Comparison of ENCODE assay signal across 10 cellular contexts in the genomic region with DNA sequence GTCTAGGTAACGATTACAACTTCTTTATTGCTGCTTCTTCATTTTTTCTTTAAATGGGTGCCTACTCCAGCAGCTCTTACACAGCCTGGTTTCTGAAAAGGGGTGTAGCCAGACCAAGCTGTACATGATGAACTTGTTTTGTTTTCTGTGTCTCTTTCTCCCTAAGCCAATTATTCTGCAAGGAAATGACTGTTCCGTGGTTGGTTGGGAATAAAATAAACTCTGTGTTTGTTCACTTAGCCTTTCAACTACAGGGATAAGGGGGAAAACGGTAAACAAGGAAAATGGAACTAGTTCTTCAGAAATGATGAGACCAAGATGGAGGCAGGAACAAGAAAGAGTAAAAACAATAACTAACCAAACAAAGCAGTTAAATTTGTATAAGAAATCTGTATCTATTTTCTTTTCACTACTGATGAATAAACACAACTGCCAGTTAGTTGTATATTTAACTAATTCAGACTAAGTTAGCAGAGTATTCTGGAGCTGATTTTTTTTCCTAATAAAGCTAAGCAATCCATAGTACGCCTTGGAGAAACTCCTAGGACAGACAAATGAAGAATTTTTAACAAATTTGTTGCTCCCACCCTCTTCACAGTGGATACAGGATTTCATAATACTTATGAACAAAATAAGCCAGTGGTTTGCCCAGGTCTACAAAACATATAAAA. TPM values are rescaled to one million over a fixed set of nuclear protein-coding genes. Genes with fewer than 3 reads are reported as not detected.
DNase-seq lines count a peak whose midpoint lies in the region; ATAC-seq and TF ChIP-seq lines count a peak whose summit lies in the region.
"Had no signal": no experiment of that assay in that cellular context is flagged by ENCODE, and none has a peak within 500 bp of the region (broad histone marks: within the 10 kb centered on the region; RNA-seq: fewer than 3 reads in every experiment).

A gene with protein sequence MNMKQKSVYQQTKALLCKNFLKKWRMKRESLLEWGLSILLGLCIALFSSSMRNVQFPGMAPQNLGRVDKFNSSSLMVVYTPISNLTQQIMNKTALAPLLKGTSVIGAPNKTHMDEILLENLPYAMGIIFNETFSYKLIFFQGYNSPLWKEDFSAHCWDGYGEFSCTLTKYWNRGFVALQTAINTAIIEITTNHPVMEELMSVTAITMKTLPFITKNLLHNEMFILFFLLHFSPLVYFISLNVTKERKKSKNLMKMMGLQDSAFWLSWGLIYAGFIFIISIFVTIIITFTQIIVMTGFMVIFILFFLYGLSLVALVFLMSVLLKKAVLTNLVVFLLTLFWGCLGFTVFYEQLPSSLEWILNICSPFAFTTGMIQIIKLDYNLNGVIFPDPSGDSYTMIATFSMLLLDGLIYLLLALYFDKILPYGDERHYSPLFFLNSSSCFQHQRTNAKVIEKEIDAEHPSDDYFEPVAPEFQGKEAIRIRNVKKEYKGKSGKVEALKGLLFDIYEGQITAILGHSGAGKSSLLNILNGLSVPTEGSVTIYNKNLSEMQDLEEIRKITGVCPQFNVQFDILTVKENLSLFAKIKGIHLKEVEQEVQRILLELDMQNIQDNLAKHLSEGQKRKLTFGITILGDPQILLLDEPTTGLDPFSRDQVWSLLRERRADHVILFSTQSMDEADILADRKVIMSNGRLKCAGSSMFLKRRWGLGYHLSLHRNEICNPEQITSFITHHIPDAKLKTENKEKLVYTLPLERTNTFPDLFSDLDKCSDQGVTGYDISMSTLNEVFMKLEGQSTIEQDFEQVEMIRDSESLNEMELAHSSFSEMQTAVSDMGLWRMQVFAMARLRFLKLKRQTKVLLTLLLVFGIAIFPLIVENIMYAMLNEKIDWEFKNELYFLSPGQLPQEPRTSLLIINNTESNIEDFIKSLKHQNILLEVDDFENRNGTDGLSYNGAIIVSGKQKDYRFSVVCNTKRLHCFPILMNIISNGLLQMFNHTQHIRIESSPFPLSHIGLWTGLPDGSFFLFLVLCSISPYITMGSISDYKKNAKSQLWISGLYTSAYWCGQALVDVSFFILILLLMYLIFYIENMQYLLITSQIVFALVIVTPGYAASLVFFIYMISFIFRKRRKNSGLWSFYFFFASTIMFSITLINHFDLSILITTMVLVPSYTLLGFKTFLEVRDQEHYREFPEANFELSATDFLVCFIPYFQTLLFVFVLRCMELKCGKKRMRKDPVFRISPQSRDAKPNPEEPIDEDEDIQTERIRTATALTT (N-terminal part only) (minus strand): TSS at position 94 of the 671 bp plus-strand sequence. CDS start 1,192 bp downstream, outside the sequence.

- no peak for TF ChIP-seq POLR2A in ovary (IDR thresholded peaks at IDR 0.05)

- DNase-seq in A673 (ENCODE audit: low spot score) (peak; percentile 65), foreskin melanocyte (peak; percentile 47), ovary (no peak), WERI-Rb-1 (no peak)
- DNase-seq: activated CD8-positive, alpha-beta memory T cell treated with anti-CD3 and anti-CD28 coated beads, Interleukin-2, amount 10 ng/mL, durations not matched to agents 7 days and 5 days had no signal

- CTCF ChIA-PET in A673 (lab: Charles Lee) = no interaction called here

- H3K4me3 ChIP-seq in A673 (ENCODE audit: low read depth, low read length, poor library complexity, severe bottlenecking) = peak within 1 kb of the TSS; percentile 15
- H3K4me3 ChIP-seq in ovary = peak within 1 kb of the TSS; percentile 34
- H3K4me3 ChIP-seq in WERI-Rb-1 (ENCODE audit: low read depth, low read length) = no peak within 1 kb of the TSS
- H3K4me3 ChIP-seq: BLaER1 had no signal

- H3K27ac ChIP-seq in A673 (ENCODE audit: low read depth, low read length, poor library complexity, severe bottlenecking) = peak within 1 kb of the TSS; percentile 55
- peak within 1 kb of the TSS in 1 of 2 donors; percentile 56 for H3K27ac ChIP-seq in ovary
- H3K27ac ChIP-seq in WERI-Rb-1 = no peak within 1 kb of the TSS
- H3K27ac ChIP-seq: BLaER1 had no signal

- intact Hi-C loops in A673 (cut with micrococcal nuclease; ENCODE audit: unreplicated experiment) = no loop called here
- intact Hi-C loops in ovary (cut with DNase I) = no loop called here

- no peak for TF ChIP-seq CTCF in A673 (conservative IDR thresholded peaks at IDR 0.05; ENCODE audit: low read depth, low read length)
- no peak for TF ChIP-seq CTCF in ovary (IDR thresholded peaks at IDR 0.05)
- no peak for TF ChIP-seq CTCF in WERI-Rb-1 (IDR thresholded peaks at IDR 0.05; ENCODE audit: low read depth, low read length)

- H3K27me3 ChIP-seq in A673 (replicated peaks; ENCODE audit: insufficient read depth, low read depth, low read length, poor library complexity) (no peaks in the 10 kb centered on the region), ovary (no peaks in the 10 kb centered on the region), WERI-Rb-1 (ENCODE audit: insufficient read depth, low read depth, severe bottlenecking) (no peaks in the 10 kb centered on the region)
- H3K27me3 ChIP-seq: BLaER1 had no signal

- peak; percentile 83 for ATAC-seq in SK-N-SH treated with all-trans-retinoic acid at 6 μM for 48 hours
- ATAC-seq in GM21423 (IDR thresholded peaks at IDR 0.05; ENCODE audit: unreplicated experiment) = no peak
- ATAC-seq in HG02571 (IDR thresholded peaks at IDR 0.05; ENCODE audit: unreplicated experiment) = no peak
- ATAC-seq in GM19452 (IDR thresholded peaks at IDR 0.05; ENCODE audit: unreplicated experiment) = no peak
- ATAC-seq: activated CD8-positive, alpha-beta memory T cell treated with anti-CD3 and anti-CD28 coated beads, Interleukin-2, amount 10 ng/mL, durations not matched to agents 7 days and 5 days had no signal

- no peaks in the 10 kb centered on the region for H3K36me3 ChIP-seq in A673 (ENCODE audit: insufficient read depth, low read length, poor library complexity, severe bottlenecking)
- H3K36me3 ChIP-seq in ovary = no peaks in the 10 kb centered on the region
- H3K36me3 ChIP-seq in WERI-Rb-1 = no peaks in the 10 kb centered on the region
- H3K36me3 ChIP-seq: BLaER1 had no signal

- no peak for TF ChIP-seq EP300 in ovary (IDR thresholded peaks at IDR 0.05)

- BruUV-seq in A673 (replicated peaks; lab: Mats Ljungman, UMichigan) = no TSS peak

- POLR2A ChIA-PET in A673 (lab: Charles Lee; ENCODE audit: low non-redundant PET) = no interaction called here

- 11 to 14% (median 12%) methylated on average over 4 of the region's 4 CpGs for WGBS in ovary, 3 donors

- peaks cover under 1% of the 10 kb centered on the region for H3K9me3 ChIP-seq in A673 (ENCODE audit: low read depth, low read length, poor library complexity, severe bottlenecking)
- no peaks in the 10 kb centered on the region for H3K9me3 ChIP-seq in ovary
- H3K9me3 ChIP-seq in WERI-Rb-1 (ENCODE audit: severe bottlenecking) = no peaks in the 10 kb centered on the region
- H3K9me3 ChIP-seq: BLaER1 had no signal

- peaks cover 33% of the 10 kb centered on the region for H3K4me1 ChIP-seq in A673 (ENCODE audit: insufficient read depth, low read length, poor library complexity, severe bottlenecking)
- H3K4me1 ChIP-seq in ovary (ENCODE audit: insufficient read depth) = peaks cover 3% of the 10 kb centered on the region
- H3K4me1 ChIP-seq: BLaER1 had no signal

TF ChIP-seq in SK-N-SH treated with all-trans-retinoic acid at 6 μM for 48 hours, 23 proteins besides CTCF, POLR2A, EP300 and RAD21 (continues in another document):
- TF ChIP-seq RARB (CRISPR knock-in tag; IDR thresholded peaks at IDR 0.05) = no peak
- no peak for TF ChIP-seq SNAI2 (CRISPR knock-in tag; IDR thresholded peaks at IDR 0.05)
- TF ChIP-seq ISL1 (CRISPR knock-in tag; IDR thresholded peaks at IDR 0.05) = no peak
- TF ChIP-seq ZNF565 (CRISPR knock-in tag; conservative IDR thresholded peaks at IDR 0.05; ENCODE audit: low read depth) = no peak
- no peak for TF ChIP-seq ZC3H10 (CRISPR knock-in tag; IDR thresholded peaks at IDR 0.05)
- no peak for TF ChIP-seq ESRRG (CRISPR knock-in tag; IDR thresholded peaks at IDR 0.05)
- TF ChIP-seq, protein P1, sequence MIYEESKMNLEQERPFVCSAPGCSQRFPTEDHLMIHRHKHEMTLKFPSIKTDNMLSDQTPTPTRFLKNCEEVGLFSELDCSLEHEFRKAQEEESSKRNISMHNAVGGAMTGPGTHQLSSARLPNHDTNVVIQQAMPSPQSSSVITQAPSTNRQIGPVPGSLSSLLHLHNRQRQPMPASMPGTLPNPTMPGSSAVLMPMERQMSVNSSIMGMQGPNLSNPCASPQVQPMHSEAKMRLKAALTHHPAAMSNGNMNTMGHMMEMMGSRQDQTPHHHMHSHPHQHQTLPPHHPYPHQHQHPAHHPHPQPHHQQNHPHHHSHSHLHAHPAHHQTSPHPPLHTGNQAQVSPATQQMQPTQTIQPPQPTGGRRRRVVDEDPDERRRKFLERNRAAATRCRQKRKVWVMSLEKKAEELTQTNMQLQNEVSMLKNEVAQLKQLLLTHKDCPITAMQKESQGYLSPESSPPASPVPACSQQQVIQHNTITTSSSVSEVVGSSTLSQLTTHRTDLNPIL (CRISPR knock-in tag; IDR thresholded peaks at IDR 0.05; ENCODE audit: low read depth) = no peak
- no peak for TF ChIP-seq BACH2 (CRISPR knock-in tag; IDR thresholded peaks at IDR 0.05; ENCODE audit: borderline replicate concordance)
- TF ChIP-seq CSDC2 (CRISPR knock-in tag; IDR thresholded peaks at IDR 0.05) = no peak
- TF ChIP-seq, protein P2, sequence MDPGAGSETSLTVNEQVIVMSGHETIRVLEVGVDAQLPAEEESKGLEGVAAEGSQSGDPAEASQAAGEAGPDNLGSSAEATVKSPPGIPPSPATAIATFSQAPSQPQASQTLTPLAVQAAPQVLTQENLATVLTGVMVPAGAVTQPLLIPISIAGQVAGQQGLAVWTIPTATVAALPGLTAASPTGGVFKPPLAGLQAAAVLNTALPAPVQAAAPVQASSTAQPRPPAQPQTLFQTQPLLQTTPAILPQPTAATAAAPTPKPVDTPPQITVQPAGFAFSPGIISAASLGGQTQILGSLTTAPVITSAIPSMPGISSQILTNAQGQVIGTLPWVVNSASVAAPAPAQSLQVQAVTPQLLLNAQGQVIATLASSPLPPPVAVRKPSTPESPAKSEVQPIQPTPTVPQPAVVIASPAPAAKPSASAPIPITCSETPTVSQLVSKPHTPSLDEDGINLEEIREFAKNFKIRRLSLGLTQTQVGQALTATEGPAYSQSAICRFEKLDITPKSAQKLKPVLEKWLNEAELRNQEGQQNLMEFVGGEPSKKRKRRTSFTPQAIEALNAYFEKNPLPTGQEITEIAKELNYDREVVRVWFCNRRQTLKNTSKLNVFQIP (CRISPR knock-in tag; IDR thresholded peaks at IDR 0.05; ENCODE audit: borderline replicate concordance, low read depth) = no peak
- no peak for TF ChIP-seq ZNF70 (CRISPR knock-in tag; IDR thresholded peaks at IDR 0.05)
- no peak for TF ChIP-seq OSR1 (CRISPR knock-in tag; IDR thresholded peaks at IDR 0.05)
- no peak for TF ChIP-seq GLIS3 (CRISPR knock-in tag; IDR thresholded peaks at IDR 0.05)

RNA-seq across cellular contexts. Expression of the gene that starts here (rescaled TPM):
- 2.1 and 3.5 TPM in 2 replicates for total RNA-seq in A673 (2021)
- total RNA-seq in ovary = 100 to 1,000 TPM in 2 of 7 donors, 10 to 100 TPM in 5; 28.0 to 249 (median 38.1) TPM
- 10 to 100 TPM; 27.9 to 55.3 TPM for polyA plus RNA-seq in ovary

Comparison
In these comparisons a context has a peak if more than half of its experiments do, and no peak if none do; other contexts are left out.
1. DNase-seq: peak in A673 (single experiment) and foreskin melanocyte (single experiment); none in ovary (0 of 5) and WERI-Rb-1 (single experiment).